ENCODE assay signal across 8 cellular contexts in genomic region chr17:38751144-38751802, GRCh38. TPM values are rescaled to one million over a fixed set of nuclear protein-coding genes. Genes with fewer than 3 reads are reported as not detected.
DNase-seq lines count a peak whose midpoint lies in the region; FAIRE-seq and TF ChIP-seq lines count a peak whose summit lies in the region.

No MANE protein-coding gene starts in this region.

- POLR2A ChIA-PET in AG04450 (lab: Yijun Ruan, JAX) = interaction anchor here (0.8 to 1.2 kb wide), 3 partner anchors 103 to 168 kb away, joined by 3 to 11 read pairs (median 3); partner anchors contain the start of genes LASP1 and RPL23

- H3K4me2 ChIP-seq in SU-DHL-6 (ENCODE audit: low read depth, low read length, poor library complexity, severe bottlenecking) = peak overlapping the region; percentile 79

- peaks cover 28% of the 10 kb centered on the region for H3K79me2 ChIP-seq in SU-DHL-6 (ENCODE audit: insufficient read depth, low read length)

- 2 to 5% (median 3%) methylated on average over 10 of the region's 10 CpGs for WGBS in spleen, 5 donors

- H3K36me3 ChIP-seq in SU-DHL-6 (ENCODE audit: low read length) (peaks cover 6% of the 10 kb centered on the region; the same call in 1 of the 2 replicates), spleen (peaks cover 0 to 30% (median 20%) of the 10 kb centered on the region in 6 donors)

- H3K9me3 ChIP-seq in AG04450 (ENCODE audit: control insufficient read depth, insufficient read depth, low read length) (peaks cover 8% of the 10 kb centered on the region; the same call in 1 of the 2 replicates), SU-DHL-6 (ENCODE audit: insufficient read depth, low read length) (no peaks in the 10 kb centered on the region), spleen (no peaks in the 10 kb centered on the region)

- H3K27me3 ChIP-seq in AG04450 (ENCODE audit: control insufficient read depth, insufficient read depth, low read length) (no peaks in the 10 kb centered on the region), SU-DHL-6 (ENCODE audit: low read length) (no peaks in the 10 kb centered on the region), spleen (replicated peaks in 1 of 7) (peaks cover 0 to 53% (median 41%) of the 10 kb centered on the region in 7 donors)

- FAIRE-seq in GM19239 (lab: Jason Lieb, UNC) = no peak

- no peak overlapping the region for H3K27ac ChIP-seq in AG04450 (ENCODE audit: low read depth, low read length)
- H3K27ac ChIP-seq in SU-DHL-6 (ENCODE audit: low read depth, low read length) = no peak overlapping the region
- H3K27ac ChIP-seq in spleen = peak overlapping the region; percentile 61 to 96 (median 92)

- CTCF ChIA-PET in AG04450 (lab: Charles Lee) = interaction anchor here (1.2 kb wide), 1 partner anchor 16 kb away, joined by 5 read pairs; no protein-coding TSS in a partner anchor

- no peaks in the 10 kb centered on the region for H4K20me1 ChIP-seq in SU-DHL-6 (ENCODE audit: low read depth, low read length)

- TF ChIP-seq POLR2A in spleen (IDR thresholded peaks at IDR 0.05) = no peak

- peaks cover 55 to 93% (median 82%) of the 10 kb centered on the region in 6 donors for H3K4me1 ChIP-seq in spleen

- H3K9ac ChIP-seq in SU-DHL-6 (ENCODE audit: low read length) = peak overlapping the region; percentile 92

- TF ChIP-seq CTCF in AG04450 (IDR thresholded peaks at IDR 0.05; ENCODE audit: low read depth, low read length) = no peak
- TF ChIP-seq CTCF in GM12875 (IDR thresholded peaks at IDR 0.05; ENCODE audit: borderline replicate concordance, insufficient read depth, low read depth, low read length) = no peak
- TF ChIP-seq CTCF in SU-DHL-6 (IDR thresholded peaks at IDR 0.05; ENCODE audit: insufficient read depth, low read length, poor library complexity, severe bottlenecking) = no peak
- no peak for TF ChIP-seq CTCF in fibroblast of mammary gland (conservative IDR thresholded peaks at IDR 0.05; ENCODE audit: control insufficient read depth, insufficient read depth, low read depth, low read length)
- no peak for TF ChIP-seq CTCF in spleen (IDR thresholded peaks at IDR 0.05 in 8 of 11, conservative IDR thresholded peaks at IDR 0.05 in 3 of 11)

- no peaks in the 10 kb centered on the region for H3K9me2 ChIP-seq in SU-DHL-6 (replicated peaks; ENCODE audit: insufficient read depth, low read length)

- in situ Hi-C loops in KBM-7 (cut with MboI; ENCODE audit: low pct_unique_long_range_greater_than_20kb, low sequenced_read_pairs) = no loop called here

- peak overlapping the region; percentile 27 for H2AFZ ChIP-seq in SU-DHL-6 (ENCODE audit: low read depth, low read length, severe bottlenecking)

- H3F3A ChIP-seq in SU-DHL-6 (ENCODE audit: insufficient read depth) = 0 out of 2 replicates have a peak, but pooled peaks cover 9% of the 10 kb centered on the region

- DNase-seq in AG04450 (ENCODE audit: low read depth, low spot score) = no peak
- DNase-seq in fibroblast of mammary gland (ENCODE audit: low read depth) = no peak
- DNase-seq in spleen = no peak
- no peak for DNase-seq in KBM-7
- no peak for DNase-seq in GM19239 (ENCODE audit: insufficient read length, low spot score)
- no peak for DNase-seq in midbrain (lab: John Stamatoyannopoulos, UW)

- H3K4me3 ChIP-seq in AG04450 (ENCODE audit: low read depth, low read length) (peak overlapping the region; percentile 85), GM12875 (ENCODE audit: low read depth, low read length) (peak overlapping the region; percentile 13), SU-DHL-6 (ENCODE audit: insufficient read depth, low read length, poor library complexity, severe bottlenecking) (peak overlapping the region; percentile 77), fibroblast of mammary gland (ENCODE audit: control insufficient read depth, low read depth, low read length) (peak overlapping the region; percentile 42), spleen (peak overlapping the region in 7 of 8 donors; percentile 69 to 96 (median 90))

- intact Hi-C loops in spleen (cut with DNase I; ENCODE audit: low total_unique reads) = no loop called here

RNA-seq across cellular contexts. Expression of gene PSMB3, which starts 1.3 kb away (rescaled TPM):
- polyA plus RNA-seq in AG04450 (2011; rRNA removed) (234 and 276 TPM in 2 replicates), spleen (100 to 1,000 TPM; 199 to 235 (median 214) TPM)
- polyA minus RNA-seq in AG04450 (2011; rRNA and poly(A)+ RNA removed) = 220 and 283 TPM in 2 replicates
- 100 to 1,000 TPM; 119 to 182 (median 162) TPM for total RNA-seq in spleen

RNA-seq across cellular contexts. Expression of gene PCGF2, which starts 3.1 kb away (rescaled TPM):
- 13.5 and 18.0 TPM in 2 replicates for polyA plus RNA-seq in AG04450 (2011; rRNA removed)
- polyA minus RNA-seq in AG04450 (2011; rRNA and poly(A)+ RNA removed) = 19.4 and 29.5 TPM in 2 replicates
- total RNA-seq in spleen = 10 to 100 TPM; 13.1 to 57.6 (median 25.7) TPM
- polyA plus RNA-seq in spleen = 10 to 100 TPM; 13.7 to 28.5 (median 25.7) TPM

RNA-seq across cellular contexts. Expression of gene CISD3, which starts 21.1 kb away (rescaled TPM):
- polyA plus RNA-seq in AG04450 (2011; rRNA removed) (6.5 and 9.8 TPM in 2 replicates), spleen (10 to 100 TPM; 11.2 to 27.5 (median 24.0) TPM)
- 2.7 and 2.8 TPM in 2 replicates for polyA minus RNA-seq in AG04450 (2011; rRNA and poly(A)+ RNA removed)
- total RNA-seq in spleen = 10 to 100 TPM in 4 of 7 donors, 1 to 10 TPM in 3; 4.9 to 22.2 (median 11.5) TPM

RNA-seq across cellular contexts. Expression of gene MLLT6, which starts 46.2 kb away (rescaled TPM):
- 16.4 and 17.3 TPM in 2 replicates for polyA plus RNA-seq in AG04450 (2011; rRNA removed)
- 26.2 and 35.4 TPM in 2 replicates for polyA minus RNA-seq in AG04450 (2011; rRNA and poly(A)+ RNA removed)
- 100 to 1,000 TPM; 112 to 244 (median 183) TPM for total RNA-seq in spleen
- 100 to 1,000 TPM in 1 of 3 donors, 10 to 100 TPM in 2; 27.3 to 124 (median 35.5) TPM for polyA plus RNA-seq in spleen

RNA-seq across cellular contexts. Expression of gene PIP4K2B, which starts 48.1 kb away (rescaled TPM):
- polyA plus RNA-seq in AG04450 (2011; rRNA removed) = 36.8 and 38.6 TPM in 2 replicates
- polyA minus RNA-seq in AG04450 (2011; rRNA and poly(A)+ RNA removed) = 59.5 and 82.8 TPM in 2 replicates
- total RNA-seq in spleen = 10 to 100 TPM; 30.9 to 48.4 (median 42.9) TPM
- polyA plus RNA-seq in spleen = 10 to 100 TPM; 11.4 to 21.3 (median 12.2) TPM

Comparison
In these comparisons a context has a peak if more than half of its experiments do, and no peak if none do; other contexts are left out.
1. H3K27ac ChIP-seq: peak in spleen (8 of 8); none in AG04450 (single experiment) and SU-DHL-6 (single experiment).
2. H3K4me3 ChIP-seq: peak in every context shown above with its lines; median percentile 90 in spleen; 85 in AG04450; 77 in SU-DHL-6; 42 in fibroblast of mammary gland; 13 in GM12875.